1 cellular context compared by ENCODE assay signal in genomic region chr14:100285021-100285912, GRCh38.
TF ChIP-seq lines count a peak whose summit lies in the region.

No MANE protein-coding gene starts in this region.

TF ChIP-seq in GM12878, 131 proteins besides CTCF, POLR2A, EP300 and RAD21 (continued from another document):
- TF ChIP-seq SUZ12 (IDR thresholded peaks at IDR 0.05; ENCODE audit: unreplicated experiment): no peak
- no peak for TF ChIP-seq CEBPZ (IDR thresholded peaks at IDR 0.05; ENCODE audit: low read depth, low read length)
- no peak for TF ChIP-seq HDGF (IDR thresholded peaks at IDR 0.05)
- TF ChIP-seq IKZF2 (IDR thresholded peaks at IDR 0.05): peak; percentile 57 to 62; a peak in 3 of 4 replicates
- no peak for TF ChIP-seq SPI1 (IDR thresholded peaks at IDR 0.05; ENCODE audit: borderline replicate concordance, insufficient read depth, low read depth, low read length)
- no peak for TF ChIP-seq PAX5 (IDR thresholded peaks at IDR 0.05; ENCODE audit: borderline replicate concordance, low read depth, low read length)
- TF ChIP-seq ATF3 (IDR thresholded peaks at IDR 0.05; ENCODE audit: borderline replicate concordance, extremely low read depth, low read depth, low read length): 0 out of 2 replicates have a peak, but pooled peaks have one; percentile 2
- peak; percentile 44; the same call in 1 of the 2 replicates for TF ChIP-seq IRF3 (IDR thresholded peaks at IDR 0.05)
- TF ChIP-seq EZH2 (IDR thresholded peaks at IDR 0.05; ENCODE audit: borderline replicate concordance, control insufficient read depth, low read depth, low read length): no peak
